8 cellular contexts compared by ENCODE assay signal in the genomic region with DNA sequence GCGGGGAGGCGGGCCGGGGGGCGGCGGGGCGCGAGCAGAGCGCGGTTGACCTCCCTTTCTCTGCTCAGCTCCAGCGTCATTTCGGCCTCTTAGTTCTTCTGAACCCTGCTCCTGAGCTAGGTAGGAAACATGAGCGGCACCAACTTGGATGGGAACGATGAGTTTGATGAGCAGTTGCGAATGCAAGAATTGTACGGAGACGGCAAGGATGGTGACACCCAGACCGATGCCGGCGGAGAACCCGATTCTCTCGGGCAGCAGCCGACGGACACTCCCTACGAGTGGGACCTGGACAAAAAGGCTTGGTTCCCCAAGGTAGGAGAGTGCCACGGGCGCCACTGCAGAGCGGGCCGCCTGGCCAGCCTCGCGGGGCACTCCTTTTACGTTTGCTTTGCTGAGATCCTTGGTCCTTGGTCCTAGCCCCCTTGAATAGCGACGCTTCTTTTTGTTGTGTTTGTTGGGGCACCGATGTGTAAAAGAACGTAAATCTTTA. TPM values are rescaled to one million over a fixed set of nuclear protein-coding genes. Genes with fewer than 3 reads are reported as not detected.
DNase-seq lines count a peak whose midpoint lies in the region; ATAC-seq and TF ChIP-seq lines count a peak whose summit lies in the region.

A gene with protein sequence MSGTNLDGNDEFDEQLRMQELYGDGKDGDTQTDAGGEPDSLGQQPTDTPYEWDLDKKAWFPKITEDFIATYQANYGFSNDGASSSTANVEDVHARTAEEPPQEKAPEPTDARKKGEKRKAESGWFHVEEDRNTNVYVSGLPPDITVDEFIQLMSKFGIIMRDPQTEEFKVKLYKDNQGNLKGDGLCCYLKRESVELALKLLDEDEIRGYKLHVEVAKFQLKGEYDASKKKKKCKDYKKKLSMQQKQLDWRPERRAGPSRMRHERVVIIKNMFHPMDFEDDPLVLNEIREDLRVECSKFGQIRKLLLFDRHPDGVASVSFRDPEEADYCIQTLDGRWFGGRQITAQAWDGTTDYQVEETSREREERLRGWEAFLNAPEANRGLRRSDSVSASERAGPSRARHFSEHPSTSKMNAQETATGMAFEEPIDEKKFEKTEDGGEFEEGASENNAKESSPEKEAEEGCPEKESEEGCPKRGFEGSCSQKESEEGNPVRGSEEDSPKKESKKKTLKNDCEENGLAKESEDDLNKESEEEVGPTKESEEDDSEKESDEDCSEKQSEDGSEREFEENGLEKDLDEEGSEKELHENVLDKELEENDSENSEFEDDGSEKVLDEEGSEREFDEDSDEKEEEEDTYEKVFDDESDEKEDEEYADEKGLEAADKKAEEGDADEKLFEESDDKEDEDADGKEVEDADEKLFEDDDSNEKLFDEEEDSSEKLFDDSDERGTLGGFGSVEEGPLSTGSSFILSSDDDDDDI (plus strand): TSS at position 37 of the 493 bp plus-strand sequence. CDS start 93 bp downstream, at position 130.

- no peak for TF ChIP-seq POLR2A in heart left ventricle (IDR thresholded peaks at IDR 0.05)

- peak within 1 kb of the TSS; percentile 46 to 95 (median 69) for H3K4me3 ChIP-seq in heart left ventricle

- intact Hi-C loops in heart left ventricle (cut with DNase I) = loop anchor here in 3 of 10 donors (2.0 to 10.0 kb wide), 4 partner anchors 29 to 470 kb away; no protein-coding TSS in a partner anchor

- peak within 1 kb of the TSS; percentile 98 for H3K27ac Mint-ChIP-seq in activated T-cell treated with anti-CD3 and anti-CD28 coated beads, Interleukin-2, amount 50 U/mL, for 72 hours

- H3K9me3 ChIP-seq in heart left ventricle = no peaks in the 10 kb centered on the region

- H3K9me3 Mint-ChIP-seq in activated T-cell treated with anti-CD3 and anti-CD28 coated beads, Interleukin-2, amount 50 U/mL, for 72 hours = no peaks in the 10 kb centered on the region

- DNase-seq in A172 (ENCODE audit: low spot score) = no peak
- DNase-seq in activated T-cell treated with anti-CD3 and anti-CD28 coated beads, Interleukin-2, amount 50 U/mL, for 72 hours = no peak
- no peak for DNase-seq in heart left ventricle
- no peak for DNase-seq in pulmonary artery endothelial cell (ENCODE audit: low read depth, low spot score)
- DNase-seq in NCI-H1105 (lab: John Stamatoyannopoulos, UW) = no peak
- no peak for DNase-seq in DMS153 (lab: John Stamatoyannopoulos, UW)

- no peak for TF ChIP-seq CTCF in heart left ventricle (IDR thresholded peaks at IDR 0.05)

- 0 to 53% (median 23%) methylated on average over 26 to 35 of the region's 35 CpGs for WGBS in heart left ventricle, 4 donors

- peaks cover 5% of the 10 kb centered on the region for H3K27me3 Mint-ChIP-seq in activated T-cell treated with anti-CD3 and anti-CD28 coated beads, Interleukin-2, amount 50 U/mL, for 72 hours (ENCODE audit: low read depth)

- peaks cover 0 to 31% (median 24%) of the 10 kb centered on the region in 9 donors for H3K36me3 ChIP-seq in heart left ventricle

- peak within 1 kb of the TSS; percentile 83 to 99 for H3K4me3 Mint-ChIP-seq in activated T-cell treated with anti-CD3 and anti-CD28 coated beads, Interleukin-2, amount 50 U/mL, for 72 hours

- H3K27ac ChIP-seq in heart left ventricle = peak within 1 kb of the TSS; percentile 89 to 98 (median 94)

- H3K4me1 ChIP-seq in heart left ventricle = peaks cover 0 to 21% (median 4%) of the 10 kb centered on the region in 12 donors

- H3K36me3 Mint-ChIP-seq in activated T-cell treated with anti-CD3 and anti-CD28 coated beads, Interleukin-2, amount 50 U/mL, for 72 hours (ENCODE audit: insufficient read depth in 2 of 2) = peaks cover 0 to 2% of the 10 kb centered on the region in 2 donors

- H3K4me1 Mint-ChIP-seq in activated T-cell treated with anti-CD3 and anti-CD28 coated beads, Interleukin-2, amount 50 U/mL, for 72 hours (ENCODE audit: low read depth) = peaks cover 12% of the 10 kb centered on the region

- peak; percentile 2 for ATAC-seq in GM18858 (IDR thresholded peaks at IDR 0.05; ENCODE audit: unreplicated experiment)
- ATAC-seq in HG03439 (IDR thresholded peaks at IDR 0.05; ENCODE audit: unreplicated experiment) = peak; percentile 24
- peak in 1 of 2 donors; percentile 3 for ATAC-seq in activated T-cell treated with anti-CD3 and anti-CD28 coated beads, Interleukin-2, amount 50 U/mL, for 72 hours (replicated peaks in 1 of 2)
- ATAC-seq in heart left ventricle = peak; percentile 4 to 33 (median 12)

- peaks cover 0 to 7% (median 0%) of the 10 kb centered on the region in 9 donors for H3K27me3 ChIP-seq in heart left ventricle

RNA-seq across cellular contexts. Expression of the gene that starts here (rescaled TPM):
- total RNA-seq in A172 (2014; rRNA removed; shearing (Covaris generic)) = 48.0 and 63.0 TPM in 2 replicates
- 10 to 100 TPM; 37.2 to 39.2 TPM for total RNA-seq in activated T-cell treated with anti-CD3 and anti-CD28 coated beads, Interleukin-2, amount 50 U/mL, for 72 hours
- total RNA-seq in heart left ventricle (10 to 100 TPM; 49.8 to 83.0 (median 66.7) TPM), pulmonary artery endothelial cell (31.7 and 40.8 TPM in 2 replicates)
- 10 to 100 TPM; 58.0 to 63.2 TPM for polyA plus RNA-seq in heart left ventricle
